In genomic region chr13:112132142-112132541, GRCh38 we compare ENCODE assay signal across 11 cellular contexts.
"Had no signal": no experiment of that assay in that cellular context is flagged by ENCODE, and none has a peak within 500 bp of the region (broad histone marks: within the 10 kb centered on the region; RNA-seq: fewer than 3 reads in every experiment).

No MANE protein-coding gene starts in this region.

- H3K27me3 Mint-ChIP-seq: activated B cell treated with CpG ODN at 0.5 μM for 24 hours; activated CD4-positive, alpha-beta memory T cell treated with anti-CD3 and anti-CD28 coated beads, Interleukin-2, amount 10 ng/mL, durations not matched to agents 7 days and 5 days; activated CD8-positive, alpha-beta memory T cell treated with anti-CD3 and anti-CD28 coated beads, Interleukin-2, amount 10 ng/mL, durations not matched to agents 7 days and 5 days; activated naive CD8-positive, alpha-beta T cell treated with anti-CD3 and anti-CD28 coated beads, Interleukin-2, amount 10 ng/mL, durations not matched to agents 7 days and 5 days had no signal

- H3K4me1 Mint-ChIP-seq: activated B cell treated with CpG ODN at 0.5 μM for 24 hours; activated CD4-positive, alpha-beta memory T cell treated with anti-CD3 and anti-CD28 coated beads, Interleukin-2, amount 10 ng/mL, durations not matched to agents 7 days and 5 days; activated CD8-positive, alpha-beta memory T cell treated with anti-CD3 and anti-CD28 coated beads, Interleukin-2, amount 10 ng/mL, durations not matched to agents 7 days and 5 days; activated naive CD8-positive, alpha-beta T cell treated with anti-CD3 and anti-CD28 coated beads, Interleukin-2, amount 10 ng/mL, durations not matched to agents 7 days and 5 days; natural killer cell; stimulated activated naive B cell treated with anti-CD40 and anti-IgM and Interleukin-4, amounts not matched to agents 10 μg/mL and 1 μg/mL and 100 μg/mL, for 72 hours had no signal

- DNase-seq: activated B cell treated with CpG ODN at 0.5 μM for 24 hours; activated CD4-positive, alpha-beta memory T cell treated with anti-CD3 and anti-CD28 coated beads, Interleukin-2, amount 10 ng/mL, durations not matched to agents 7 days and 5 days; activated CD4-positive, alpha-beta T cell treated with anti-CD3 and anti-CD28 coated beads for 4 hours; activated CD8-positive, alpha-beta memory T cell treated with anti-CD3 and anti-CD28 coated beads, Interleukin-2, amount 10 ng/mL, durations not matched to agents 7 days and 5 days; activated naive CD4-positive, alpha-beta T cell treated with Interleukin-2 at 50 U/mL for 16 hours; activated naive CD8-positive, alpha-beta T cell treated with anti-CD3 and anti-CD28 coated beads, Interleukin-2, amount 10 ng/mL, durations not matched to agents 7 days and 5 days; amygdala; effector memory CD8-positive, alpha-beta T cell; stimulated activated naive B cell treated with anti-CD40 and anti-IgM and Interleukin-4, amounts not matched to agents 10 μg/mL and 1 μg/mL and 100 μg/mL, for 72 hours had no signal

- H3K27ac Mint-ChIP-seq: activated B cell treated with CpG ODN at 0.5 μM for 24 hours; activated CD4-positive, alpha-beta memory T cell treated with anti-CD3 and anti-CD28 coated beads, Interleukin-2, amount 10 ng/mL, durations not matched to agents 7 days and 5 days; activated CD8-positive, alpha-beta memory T cell treated with anti-CD3 and anti-CD28 coated beads, Interleukin-2, amount 10 ng/mL, durations not matched to agents 7 days and 5 days; activated naive CD8-positive, alpha-beta T cell treated with anti-CD3 and anti-CD28 coated beads, Interleukin-2, amount 10 ng/mL, durations not matched to agents 7 days and 5 days; effector memory CD8-positive, alpha-beta T cell; natural killer cell; stimulated activated naive B cell treated with anti-CD40 and anti-IgM and Interleukin-4, amounts not matched to agents 10 μg/mL and 1 μg/mL and 100 μg/mL, for 72 hours; T-helper 2 cell treated with Interferon-gamma antibody and Interleukin-4, amounts not matched to agents 5 μg/mL and 100 μg/mL, for 36 hours had no signal

- H3K4me3 Mint-ChIP-seq: activated B cell treated with CpG ODN at 0.5 μM for 24 hours; activated CD4-positive, alpha-beta memory T cell treated with anti-CD3 and anti-CD28 coated beads, Interleukin-2, amount 10 ng/mL, durations not matched to agents 7 days and 5 days; activated CD8-positive, alpha-beta memory T cell treated with anti-CD3 and anti-CD28 coated beads, Interleukin-2, amount 10 ng/mL, durations not matched to agents 7 days and 5 days; activated naive CD8-positive, alpha-beta T cell treated with anti-CD3 and anti-CD28 coated beads, Interleukin-2, amount 10 ng/mL, durations not matched to agents 7 days and 5 days; effector memory CD8-positive, alpha-beta T cell; natural killer cell; stimulated activated naive B cell treated with anti-CD40 and anti-IgM and Interleukin-4, amounts not matched to agents 10 μg/mL and 1 μg/mL and 100 μg/mL, for 72 hours; T-helper 2 cell treated with Interferon-gamma antibody and Interleukin-4, amounts not matched to agents 5 μg/mL and 100 μg/mL, for 36 hours had no signal

- H3K36me3 Mint-ChIP-seq: activated CD8-positive, alpha-beta memory T cell treated with anti-CD3 and anti-CD28 coated beads, Interleukin-2, amount 10 ng/mL, durations not matched to agents 7 days and 5 days; activated naive CD8-positive, alpha-beta T cell treated with anti-CD3 and anti-CD28 coated beads, Interleukin-2, amount 10 ng/mL, durations not matched to agents 7 days and 5 days; natural killer cell; stimulated activated naive B cell treated with anti-CD40 and anti-IgM and Interleukin-4, amounts not matched to agents 10 μg/mL and 1 μg/mL and 100 μg/mL, for 72 hours had no signal

- H3K9me3 Mint-ChIP-seq: activated B cell treated with CpG ODN at 0.5 μM for 24 hours; activated CD4-positive, alpha-beta memory T cell treated with anti-CD3 and anti-CD28 coated beads, Interleukin-2, amount 10 ng/mL, durations not matched to agents 7 days and 5 days; activated naive CD8-positive, alpha-beta T cell treated with anti-CD3 and anti-CD28 coated beads, Interleukin-2, amount 10 ng/mL, durations not matched to agents 7 days and 5 days; effector memory CD8-positive, alpha-beta T cell; natural killer cell; T-helper 2 cell treated with Interferon-gamma antibody and Interleukin-4, amounts not matched to agents 5 μg/mL and 100 μg/mL, for 36 hours had no signal
